8 cellular contexts compared by ENCODE assay signal in genomic region chr20:33810885-33811762, GRCh38. TPM values are rescaled to one million over a fixed set of nuclear protein-coding genes. Genes with fewer than 3 reads are reported as not detected.
A peak's percentile ranks its signal among the peaks of the same experiment; 100 is the strongest.
DNase-seq lines count a peak whose midpoint lies in the region; ATAC-seq and TF ChIP-seq lines count a peak whose summit lies in the region.

A gene with protein sequence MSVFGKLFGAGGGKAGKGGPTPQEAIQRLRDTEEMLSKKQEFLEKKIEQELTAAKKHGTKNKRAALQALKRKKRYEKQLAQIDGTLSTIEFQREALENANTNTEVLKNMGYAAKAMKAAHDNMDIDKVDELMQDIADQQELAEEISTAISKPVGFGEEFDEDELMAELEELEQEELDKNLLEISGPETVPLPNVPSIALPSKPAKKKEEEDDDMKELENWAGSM (plus strand): TSS chr20:33811348. CDS start chr20:33811469, 121 bp downstream.

- peaks cover 0 to 30% (median 11%) of the 10 kb centered on the region in 4 donors for H3K4me1 ChIP-seq in Peyer's patch
- peaks cover 20 to 42% of the 10 kb centered on the region in 2 donors for H3K4me1 ChIP-seq in muscle layer of duodenum (ENCODE audit: control insufficient read depth in 1 of 2, insufficient read depth in 2 of 2, low read length in 2 of 2)

- peak; percentile 81 to 97 for TF ChIP-seq POLR2A in Peyer's patch (IDR thresholded peaks at IDR 0.05)

- no peaks in the 10 kb centered on the region for H3K9me3 ChIP-seq in Peyer's patch
- H3K9me3 ChIP-seq in muscle layer of duodenum (ENCODE audit: control insufficient read depth in 1 of 2, low read length in 2 of 2) = no peaks in the 10 kb centered on the region

- H3K27ac ChIP-seq in Peyer's patch (peak within 1 kb of the TSS; percentile 86 to 99 (median 92)), muscle layer of duodenum (ENCODE audit: low read length) (peak within 1 kb of the TSS; percentile 99)

- ATAC-seq in GM21723 (IDR thresholded peaks at IDR 0.05; ENCODE audit: unreplicated experiment) (peak; percentile 94), esophagus mucosa (peak; percentile 97)

- peak; percentile 99 for DNase-seq in DMS53 (lab: John Stamatoyannopoulos, UW)
- peak; percentile 97 for DNase-seq in KG1 (lab: John Stamatoyannopoulos, UW)
- peak; percentile 99 to 100 (median 99) for DNase-seq in Peyer's patch
- DNase-seq in activated T-cell treated with anti-CD3 and anti-CD28 coated beads, Interleukin-2, amount 50 U/mL, for 48 hours = peak; percentile 97 to 98
- peak; percentile 97 to 99 for DNase-seq in stimulated activated CD8-positive, alpha-beta memory T cell treated with anti-CD3 and anti-CD28 coated beads, Interleukin-7, amount 100 ng/mL, for 4 hours (ENCODE audit: low read depth in 2 of 2)

- H3K36me3 ChIP-seq in Peyer's patch = peaks cover 0 to 7% (median 0%) of the 10 kb centered on the region in 3 donors
- H3K36me3 ChIP-seq in muscle layer of duodenum (ENCODE audit: control insufficient read depth in 1 of 2, insufficient read depth in 2 of 2, low read length in 2 of 2) = peaks cover 5 to 12% of the 10 kb centered on the region in 2 donors

- TF ChIP-seq CTCF in Peyer's patch (IDR thresholded peaks at IDR 0.05) = peak in 1 of 6 experiments; percentile 11

- H3K27me3 ChIP-seq in Peyer's patch (no peaks in the 10 kb centered on the region), muscle layer of duodenum (ENCODE audit: low read depth, low read length) (no peaks in the 10 kb centered on the region)

- H3K4me3 ChIP-seq in Peyer's patch = peak within 1 kb of the TSS; percentile 61 to 99 (median 94)
- H3K4me3 ChIP-seq in muscle layer of duodenum (ENCODE audit: low read depth in 1 of 2, low read length in 2 of 2) = peak within 1 kb of the TSS; percentile 83 to 95

RNA-seq across cellular contexts. Expression of the gene that starts here (rescaled TPM):
- total RNA-seq in Peyer's patch = 100 to 1,000 TPM in 3 of 4 donors, 10 to 100 TPM in 1; 80.0 to 137 (median 111) TPM
- 77.8 TPM for total RNA-seq in esophagus mucosa

Comparison
In these comparisons a context has a peak if more than half of its experiments do, and no peak if none do; other contexts are left out.
1. Peak in every context shown above with its lines: DNase-seq, ATAC-seq, H3K4me3 ChIP-seq and H3K27ac ChIP-seq.